In the genomic region with DNA sequence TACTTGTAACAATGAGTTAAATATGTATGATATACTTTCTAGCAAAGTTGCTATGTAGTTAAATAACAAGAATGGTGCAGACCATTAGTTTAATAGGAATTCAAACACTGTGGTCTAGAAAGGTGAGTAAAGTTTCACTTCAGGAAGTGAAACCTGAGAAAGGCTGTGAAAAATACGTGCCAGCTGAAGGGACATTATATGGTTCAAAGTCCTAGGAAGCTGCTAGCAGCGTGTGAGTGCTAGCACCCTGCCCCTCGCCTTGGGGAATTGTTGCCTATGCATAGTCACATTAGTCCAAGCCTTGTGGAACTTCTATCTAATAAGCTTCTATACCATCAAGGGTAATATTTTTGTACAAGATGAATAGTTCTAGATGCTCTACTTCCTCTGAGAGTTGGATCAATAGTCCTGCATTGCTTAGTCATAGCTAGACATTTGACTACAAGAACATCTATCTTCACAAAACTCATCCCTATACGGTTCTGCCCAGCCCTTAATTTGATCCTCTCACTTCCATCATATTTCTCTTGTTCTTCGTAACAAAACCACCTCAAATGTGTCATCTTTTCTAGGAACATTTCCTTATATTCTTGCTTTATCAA, we compare ENCODE assay signal across 1 cellular context.
TF ChIP-seq lines count a peak whose summit lies in the region.

No MANE protein-coding gene starts in this region.

TF ChIP-seq in GM23338, 12 proteins besides CTCF, POLR2A, EP300 and RAD21 (continued from another document):
- TF ChIP-seq, protein P1, sequence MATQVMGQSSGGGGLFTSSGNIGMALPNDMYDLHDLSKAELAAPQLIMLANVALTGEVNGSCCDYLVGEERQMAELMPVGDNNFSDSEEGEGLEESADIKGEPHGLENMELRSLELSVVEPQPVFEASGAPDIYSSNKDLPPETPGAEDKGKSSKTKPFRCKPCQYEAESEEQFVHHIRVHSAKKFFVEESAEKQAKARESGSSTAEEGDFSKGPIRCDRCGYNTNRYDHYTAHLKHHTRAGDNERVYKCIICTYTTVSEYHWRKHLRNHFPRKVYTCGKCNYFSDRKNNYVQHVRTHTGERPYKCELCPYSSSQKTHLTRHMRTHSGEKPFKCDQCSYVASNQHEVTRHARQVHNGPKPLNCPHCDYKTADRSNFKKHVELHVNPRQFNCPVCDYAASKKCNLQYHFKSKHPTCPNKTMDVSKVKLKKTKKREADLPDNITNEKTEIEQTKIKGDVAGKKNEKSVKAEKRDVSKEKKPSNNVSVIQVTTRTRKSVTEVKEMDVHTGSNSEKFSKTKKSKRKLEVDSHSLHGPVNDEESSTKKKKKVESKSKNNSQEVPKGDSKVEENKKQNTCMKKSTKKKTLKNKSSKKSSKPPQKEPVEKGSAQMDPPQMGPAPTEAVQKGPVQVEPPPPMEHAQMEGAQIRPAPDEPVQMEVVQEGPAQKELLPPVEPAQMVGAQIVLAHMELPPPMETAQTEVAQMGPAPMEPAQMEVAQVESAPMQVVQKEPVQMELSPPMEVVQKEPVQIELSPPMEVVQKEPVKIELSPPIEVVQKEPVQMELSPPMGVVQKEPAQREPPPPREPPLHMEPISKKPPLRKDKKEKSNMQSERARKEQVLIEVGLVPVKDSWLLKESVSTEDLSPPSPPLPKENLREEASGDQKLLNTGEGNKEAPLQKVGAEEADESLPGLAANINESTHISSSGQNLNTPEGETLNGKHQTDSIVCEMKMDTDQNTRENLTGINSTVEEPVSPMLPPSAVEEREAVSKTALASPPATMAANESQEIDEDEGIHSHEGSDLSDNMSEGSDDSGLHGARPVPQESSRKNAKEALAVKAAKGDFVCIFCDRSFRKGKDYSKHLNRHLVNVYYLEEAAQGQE (IDR thresholded peaks at IDR 0.05; ENCODE audit: unreplicated experiment): no peak
- no peak for TF ChIP-seq JUNB (IDR thresholded peaks at IDR 0.05; ENCODE audit: unreplicated experiment)
